15 cellular contexts compared by ENCODE assay signal in the genomic region with DNA sequence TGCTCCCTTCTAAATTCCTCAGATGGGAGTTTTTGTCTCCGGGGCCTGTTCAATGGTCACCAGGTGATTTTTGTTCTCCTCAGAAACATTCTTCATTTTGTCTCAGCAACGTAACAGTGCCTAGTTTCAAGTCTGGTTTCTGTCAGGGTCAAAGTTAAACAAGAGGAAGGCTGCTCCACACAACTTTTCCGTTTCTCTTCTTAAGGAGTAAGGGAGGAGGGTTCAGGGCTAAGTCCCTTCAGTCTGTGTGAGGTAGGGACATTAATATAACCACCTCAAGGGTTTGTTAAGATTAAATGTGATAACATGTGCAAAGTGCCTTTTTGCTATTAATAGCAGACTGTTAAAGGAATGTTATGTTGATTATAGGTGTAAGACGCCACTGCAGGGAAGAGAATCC. TPM values are rescaled to one million over a fixed set of nuclear protein-coding genes. Genes with fewer than 3 reads are reported as not detected.
DNase-seq lines count a peak whose midpoint lies in the region; ATAC-seq and TF ChIP-seq lines count a peak whose summit lies in the region.
"Had no signal": no experiment of that assay in that cellular context is flagged by ENCODE, and none has a peak within 500 bp of the region (broad histone marks: within the 10 kb centered on the region; RNA-seq: fewer than 3 reads in every experiment).

No MANE protein-coding gene starts in this region.

- no peak overlapping the region for H3K9ac ChIP-seq in Loucy (ENCODE audit: low read depth, low read length, poor library complexity, severe bottlenecking)

- DNase-seq in Jurkat, Clone E6-1 (ENCODE audit: low read depth, low spot score), result peak; percentile 59
- no peak for DNase-seq in body of pancreas
- DNase-seq in stimulated activated naive B cell treated with anti-CD40 and anti-IgM and Interleukin-4, amounts not matched to agents 10 μg/mL and 1 μg/mL and 100 μg/mL, for 72 hours, result no peak
- DNase-seq in NCI-H1930 (lab: John Stamatoyannopoulos, UW), result no peak
- DNase-seq in NCI-H345 (lab: John Stamatoyannopoulos, UW), result no peak
- DNase-seq in SKM-1 (lab: John Stamatoyannopoulos, UW; ENCODE audit: unreplicated experiment), result no peak
- DNase-seq: ACHN; CD4-positive, alpha-beta memory T cell; DMS79 treated with DMSO at 0.1 percent for 48 hours; GF-D8; H9 had no signal

- H3K27me3 Mint-ChIP-seq in stimulated activated naive B cell treated with anti-CD40 and anti-IgM and Interleukin-4, amounts not matched to agents 10 μg/mL and 1 μg/mL and 100 μg/mL, for 72 hours, result peaks cover 4 to 7% of the 10 kb centered on the region in 2 donors

- 33 to 42% methylated on average over 4 of the region's 4 CpGs for WGBS in body of pancreas, 2 donors

- ATAC-seq in body of pancreas, result no peak
- no peak for ATAC-seq in stimulated activated naive B cell treated with anti-CD40 and anti-IgM and Interleukin-4, amounts not matched to agents 10 μg/mL and 1 μg/mL and 100 μg/mL, for 72 hours (replicated peaks)
- ATAC-seq: HepG2 had no signal

- no peaks in the 10 kb centered on the region for H3K9me3 ChIP-seq in Loucy (ENCODE audit: insufficient read depth, low read depth, low read length)
- H3K9me3 ChIP-seq in body of pancreas, result peaks cover 0 to 12% (median 0%) of the 10 kb centered on the region in 3 donors

- no peak for TF ChIP-seq CTCF in Loucy (conservative IDR thresholded peaks at IDR 0.05; ENCODE audit: low read length)
- no peak for TF ChIP-seq CTCF in body of pancreas (IDR thresholded peaks at IDR 0.05)

- H3K4me1 ChIP-seq in Loucy (ENCODE audit: insufficient read depth, low read length, poor library complexity, severe bottlenecking), result peaks cover 7% of the 10 kb centered on the region
- peaks cover 56% of the 10 kb centered on the region for H3K4me1 ChIP-seq in body of pancreas

- H3K36me3 Mint-ChIP-seq in stimulated activated naive B cell treated with anti-CD40 and anti-IgM and Interleukin-4, amounts not matched to agents 10 μg/mL and 1 μg/mL and 100 μg/mL, for 72 hours, result peaks cover 65% of the 10 kb centered on the region in 2 donors

- H3K27ac Mint-ChIP-seq in stimulated activated naive B cell treated with anti-CD40 and anti-IgM and Interleukin-4, amounts not matched to agents 10 μg/mL and 1 μg/mL and 100 μg/mL, for 72 hours, result peak overlapping the region; percentile 25
- H3K27ac Mint-ChIP-seq: CD4-positive, alpha-beta memory T cell; H9; IgD-negative memory B cell had no signal

- H3F3A ChIP-seq in Loucy (ENCODE audit: low read depth), result no peaks in the 10 kb centered on the region

- H3K36me3 ChIP-seq in Loucy (ENCODE audit: insufficient read depth, low read length) (no peaks in the 10 kb centered on the region), body of pancreas (replicated peaks in 1 of 2; ENCODE audit: insufficient read depth in 1 of 2, low read depth in 2 of 2) (no peaks in the 10 kb centered on the region)

- H3K4me1 Mint-ChIP-seq in stimulated activated naive B cell treated with anti-CD40 and anti-IgM and Interleukin-4, amounts not matched to agents 10 μg/mL and 1 μg/mL and 100 μg/mL, for 72 hours, result peaks cover 12 to 39% of the 10 kb centered on the region in 2 donors
- H3K4me1 Mint-ChIP-seq: CD4-positive, alpha-beta memory T cell; H9; IgD-negative memory B cell had no signal

- no peaks in the 10 kb centered on the region for H3K9me2 ChIP-seq in Loucy (replicated peaks; ENCODE audit: low read depth, low read length)

- no peak overlapping the region for H3K4me3 Mint-ChIP-seq in stimulated activated naive B cell treated with anti-CD40 and anti-IgM and Interleukin-4, amounts not matched to agents 10 μg/mL and 1 μg/mL and 100 μg/mL, for 72 hours
- H3K4me3 Mint-ChIP-seq: H9, IgD-negative memory B cell had no signal

- intact Hi-C loops in body of pancreas (cut with DNase I), result no loop called here

- H3K4me2 ChIP-seq in Loucy (ENCODE audit: low read depth, low read length, poor library complexity, severe bottlenecking), result peak overlapping the region; percentile 36

- H4K20me1 ChIP-seq in Loucy (ENCODE audit: insufficient read depth, low read length, poor library complexity, severe bottlenecking), result no peaks in the 10 kb centered on the region

- H3K79me2 ChIP-seq in Loucy (ENCODE audit: insufficient read depth, low read length), result no peaks in the 10 kb centered on the region

- no peak for TF ChIP-seq POLR2A in body of pancreas (IDR thresholded peaks at IDR 0.05)

- no peak overlapping the region for H2AFZ ChIP-seq in Loucy (ENCODE audit: low read length)

- H3K4me3 ChIP-seq in Jurkat, Clone E6-1 (ENCODE audit: low read length), result no peak overlapping the region
- H3K4me3 ChIP-seq in Loucy (ENCODE audit: low read length, poor library complexity, severe bottlenecking), result no peak overlapping the region
- H3K4me3 ChIP-seq in body of pancreas, result no peak overlapping the region

- H3K27ac ChIP-seq in body of pancreas, result peak overlapping the region; percentile 1 to 64 (median 7)
- H3K27ac ChIP-seq: C4-2B had no signal

- H3K27me3 ChIP-seq in Loucy (ENCODE audit: insufficient read depth, low read length, poor library complexity, severe bottlenecking), result no peaks in the 10 kb centered on the region
- H3K27me3 ChIP-seq in body of pancreas, result no peaks in the 10 kb centered on the region

- H3K9me3 Mint-ChIP-seq in stimulated activated naive B cell treated with anti-CD40 and anti-IgM and Interleukin-4, amounts not matched to agents 10 μg/mL and 1 μg/mL and 100 μg/mL, for 72 hours, result peaks cover 22 to 23% of the 10 kb centered on the region in 2 donors

RNA-seq across cellular contexts. Expression of gene HOMER2, which starts 41.8 kb away (rescaled TPM):
- 32.2 TPM for polyA plus RNA-seq in Jurkat, Clone E6-1 (2012; ENCODE audit: insufficient read depth, insufficient read length)
- 100 to 1,000 TPM; 331 to 469 TPM for total RNA-seq in body of pancreas
